In the genomic region with DNA sequence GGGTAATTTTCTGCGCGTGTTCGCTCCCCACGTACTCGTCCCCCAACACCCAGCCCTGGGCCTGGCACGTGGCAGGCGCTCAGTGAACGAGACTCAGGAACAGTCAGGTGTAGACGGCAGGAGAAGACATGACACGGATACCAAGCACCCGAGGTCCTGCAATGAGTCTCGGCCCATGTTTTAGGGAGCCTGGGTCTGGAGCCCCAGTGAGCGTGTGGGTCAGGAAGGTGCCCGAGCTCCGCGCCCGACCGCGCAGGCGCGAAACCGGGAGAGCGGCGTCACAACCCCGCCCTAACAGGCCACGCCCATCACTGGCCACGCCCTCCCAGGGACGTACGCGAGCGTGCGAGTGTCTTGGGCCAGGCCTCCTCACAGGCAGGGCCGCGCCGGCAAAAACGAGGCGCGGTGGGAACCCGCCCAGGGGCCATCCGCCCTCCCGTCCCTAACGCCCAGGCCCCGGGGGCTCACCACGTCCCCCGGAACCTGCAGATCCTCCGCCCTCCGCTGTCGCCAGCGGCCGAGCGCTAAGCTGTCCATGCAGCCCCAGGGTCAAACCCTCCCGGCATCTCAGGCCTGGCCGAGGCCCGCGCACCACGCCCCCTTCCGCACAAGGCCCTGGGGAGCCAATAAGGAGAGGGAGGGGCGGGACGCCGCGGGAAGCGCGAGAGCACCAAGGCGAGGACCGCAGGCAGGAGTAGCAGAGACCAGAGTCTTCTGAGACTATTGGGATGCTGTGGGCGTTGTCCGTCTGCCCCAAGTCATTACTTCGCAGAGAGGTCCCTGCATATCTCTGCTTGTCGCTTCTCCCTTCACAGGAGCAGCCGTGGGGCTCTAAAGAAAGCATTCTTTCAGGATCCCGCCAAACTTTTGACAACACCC, we compare ENCODE assay signal across 8 cellular contexts. TPM values are rescaled to one million over a fixed set of nuclear protein-coding genes. Genes with fewer than 3 reads are reported as not detected.
DNase-seq lines count a peak whose midpoint lies in the region; ATAC-seq and TF ChIP-seq lines count a peak whose summit lies in the region.

A gene (minus strand): TSS at position 595 of the 879 bp plus-strand sequence. CDS start 58 bp downstream, at position 537.

- H3K4me3 ChIP-seq in right lobe of liver, result peak within 1 kb of the TSS; percentile 71 to 92 (median 86)

- H3K4me3 Mint-ChIP-seq in CD14-positive monocyte, result peak within 1 kb of the TSS; percentile 94 to 99

- H3K9me3 Mint-ChIP-seq in CD14-positive monocyte, result peaks cover 2 to 13% (median 7%) of the 10 kb centered on the region in 7 donors

- H3K4me1 Mint-ChIP-seq in CD14-positive monocyte, result peaks cover 28% of the 10 kb centered on the region

- under 1% methylated on average over 41 of the region's 71 CpGs for WGBS in right lobe of liver (ENCODE audit: insufficient coverage, low coverage, low lambda C conversion rate, missing lambda C conversion rate)

- H3K4me1 ChIP-seq in right lobe of liver, result peaks cover 0 to 9% (median 3%) of the 10 kb centered on the region in 4 donors

- ATAC-seq in GM19397 (IDR thresholded peaks at IDR 0.05; ENCODE audit: unreplicated experiment), result peak; percentile 86
- peak; percentile 66 for ATAC-seq in HG03565 (IDR thresholded peaks at IDR 0.05; ENCODE audit: unreplicated experiment)
- ATAC-seq in right lobe of liver, result peak; percentile 90 to 95 (median 92)

- DNase-seq in CD14-positive monocyte (ENCODE audit: low spot score) (peak; percentile 96), NCI-H748 treated with DMSO at 0.1 percent for 48 hours (lab: John Stamatoyannopoulos, UW) (peak; percentile 91), dermis microvascular lymphatic vessel endothelial cell (ENCODE audit: low read depth in 2 of 2) (peak; percentile 87 to 98), right lobe of liver (peak; percentile 99)
- DNase-seq in activated CD4-positive, alpha-beta T cell treated with anti-CD3 and anti-CD28 coated beads, Interleukin-2, amount 50 U/mL, for 48 hours, result peak; percentile 98
- DNase-seq in stimulated activated CD4-positive, alpha-beta T cell treated with anti-CD3 and anti-CD28 coated beads, Interleukin-4, amount 100 ng/mL, for 24 hours, result peak; percentile 98

- no peak for TF ChIP-seq CTCF in CD14-positive monocyte (IDR thresholded peaks at IDR 0.05)
- TF ChIP-seq CTCF in right lobe of liver (IDR thresholded peaks at IDR 0.05), result no peak

- H3K27me3 Mint-ChIP-seq in CD14-positive monocyte (ENCODE audit: low read depth in 3 of 3), result peaks cover 2 to 3% (median 2%) of the 10 kb centered on the region in 3 donors

- intact Hi-C loops in CD14-positive monocyte (cut with micrococcal nuclease) (loop anchor here (1.0 to 10.0 kb wide), 2 partner anchors 26 to 646 kb away; a partner anchor contains a TSS), right lobe of liver (cut with DNase I) (no loop called here)

- peak within 1 kb of the TSS; percentile 68 to 89 (median 75) for H3K27ac ChIP-seq in right lobe of liver

- H3K27ac Mint-ChIP-seq in CD14-positive monocyte, result peak within 1 kb of the TSS; percentile 89 to 98 (median 97)

- peaks cover 6 to 11% of the 10 kb centered on the region in 2 donors for H3K36me3 Mint-ChIP-seq in CD14-positive monocyte

- H3K36me3 ChIP-seq in right lobe of liver, result no peaks in the 10 kb centered on the region

- no peaks in the 10 kb centered on the region for H3K27me3 ChIP-seq in right lobe of liver

- H3K9me3 ChIP-seq in right lobe of liver, result no peaks in the 10 kb centered on the region

- TF ChIP-seq POLR2A in right lobe of liver (IDR thresholded peaks at IDR 0.05), result peak; percentile 87

RNA-seq across cellular contexts. Expression of the gene that starts here (rescaled TPM):
- 10 to 100 TPM in 1 of 2 donors, 1 to 10 TPM in 1; 8.0 to 11.6 TPM for polyA plus RNA-seq in CD14-positive monocyte
- total RNA-seq in dermis microvascular lymphatic vessel endothelial cell, result 0.26 and 0.76 TPM in 2 replicates
- 1 to 10 TPM in 5 of 6 experiments, under 1 TPM in 1; 0.68 to 2.9 (median 1.6) TPM for total RNA-seq in right lobe of liver

Comparison
In these comparisons a context has a peak if more than half of its experiments do, and no peak if none do; other contexts are left out.
1. Peak in every context shown above with its lines: DNase-seq, ATAC-seq, H3K4me3 ChIP-seq and H3K27ac ChIP-seq.
2. Peak in DNase-seq in dermis microvascular lymphatic vessel endothelial cell; RNA of the gene not detected or under 1 TPM.
3. intact Hi-C loops: an anchor here in CD14-positive monocyte (1.0 to 10.0 kb wide); none called in right lobe of liver.